27 cellular contexts compared by ENCODE assay signal in genomic region chr20:57142667-57143066, GRCh38.
DNase-seq lines count a peak whose midpoint lies in the region; ATAC-seq, FAIRE-seq and TF ChIP-seq lines count a peak whose summit lies in the region.
"Had no signal": no experiment of that assay in that cellular context is flagged by ENCODE, and none has a peak within 500 bp of the region (broad histone marks: within the 10 kb centered on the region; RNA-seq: fewer than 3 reads in every experiment).

No MANE protein-coding gene starts in this region.

- H3K27me3 ChIP-seq in neuronal stem cell (ENCODE audit: control insufficient read depth in 3 of 3, insufficient read depth in 3 of 3, low read depth in 1 of 3, low read length in 3 of 3) = peaks cover 0 to 41% (median 0%) of the 10 kb centered on the region in 3 experiments
- H3K27me3 ChIP-seq in psoas muscle (ENCODE audit: insufficient read depth in 3 of 3, low read length in 2 of 3) = peaks cover 0 to 4% (median 0%) of the 10 kb centered on the region in 3 donors
- H3K27me3 ChIP-seq: BLaER1 treated with 17β-estradiol and CSF1 and Interleukin-3, amounts not matched to agents 10 nM and 100 nM had no signal

- H3K4me2 ChIP-seq in neuronal stem cell (ENCODE audit: insufficient read depth, low read length, poor library complexity, severe bottlenecking) = no peak overlapping the region
- H3K4me2 ChIP-seq: BLaER1 treated with 17β-estradiol and CSF1 and Interleukin-3, amounts not matched to agents 10 nM and 100 nM had no signal

- H2BK15ac ChIP-seq in neuronal stem cell (ENCODE audit: low read length) = no peak overlapping the region

- H2BK120ac ChIP-seq in neuronal stem cell (ENCODE audit: low read depth, low read length) = no peak overlapping the region

- no peak overlapping the region for H3K14ac ChIP-seq in neuronal stem cell (ENCODE audit: low read length)

- H3K9me3 Mint-ChIP-seq in activated T-helper 17 cell treated with anti-CD3 and anti-CD28 coated beads, Interleukin-2, amount 50 U/mL, for 72 hours = peaks cover 4% of the 10 kb centered on the region

- no peak overlapping the region for H3K27ac Mint-ChIP-seq in activated T-helper 17 cell treated with anti-CD3 and anti-CD28 coated beads, Interleukin-2, amount 50 U/mL, for 72 hours
- H3K27ac Mint-ChIP-seq: B cell; CD14-positive monocyte; CD4-positive, alpha-beta memory T cell; CD4-positive, CD25-positive, alpha-beta regulatory T cell; CD8-positive, alpha-beta memory T cell had no signal

- H3K9me3 ChIP-seq in neuronal stem cell (replicated peaks in 1 of 2; ENCODE audit: control insufficient read depth in 2 of 2, insufficient read depth in 1 of 2, low read depth in 1 of 2, low read length in 2 of 2) (no peaks in the 10 kb centered on the region), psoas muscle (no peaks in the 10 kb centered on the region)

- no CpG with 5 or more reads among the region's 12 CpGs for WGBS in neuronal stem cell (ENCODE audit: extremely low coverage in 2 of 2, insufficient read length in 2 of 2, insufficient replicate concordance in 1 of 2), 2 donors
- WGBS in psoas muscle, 3 donors = 27 to 59% (median 42%) methylated on average over 12 of the region's 12 CpGs

- peaks cover 0 to 1% of the 10 kb centered on the region in 2 donors for H3K36me3 ChIP-seq in neuronal stem cell (replicated peaks in 1 of 2; ENCODE audit: control insufficient read depth in 2 of 2, insufficient read depth in 2 of 2, low read length in 2 of 2)
- no peaks in the 10 kb centered on the region for H3K36me3 ChIP-seq in psoas muscle (ENCODE audit: insufficient read depth in 1 of 2, low read depth in 1 of 2)
- H3K36me3 ChIP-seq: BLaER1 treated with 17β-estradiol and CSF1 and Interleukin-3, amounts not matched to agents 10 nM and 100 nM had no signal

- DNase-seq in Ammon's horn (ENCODE audit: low spot score) (peak; percentile 21), neuronal stem cell (ENCODE audit: low spot score) (no peak), H54 (ENCODE audit: insufficient read length, low spot score) (no peak), NCI-H524 treated with DMSO at 0.1 percent for 48 hours (lab: John Stamatoyannopoulos, UW) (no peak), psoas muscle (no peak)
- DNase-seq: 8988T; ACHN; CD4-positive, alpha-beta memory T cell; CD4-positive, CD25-positive, alpha-beta regulatory T cell; CD8-positive, alpha-beta memory T cell; COR-L47; DMS 273 treated with DMSO at 0.1 percent for 48 hours; DMS153; DMS53; DND-41; EL; GDM1 had no signal

- H3K27me3 Mint-ChIP-seq in activated T-helper 17 cell treated with anti-CD3 and anti-CD28 coated beads, Interleukin-2, amount 50 U/mL, for 72 hours = peaks cover 9% of the 10 kb centered on the region
- H3K27me3 Mint-ChIP-seq: CD4-positive, CD25-positive, alpha-beta regulatory T cell had no signal

- H3K4me1 Mint-ChIP-seq in activated T-helper 17 cell treated with anti-CD3 and anti-CD28 coated beads, Interleukin-2, amount 50 U/mL, for 72 hours = no peaks in the 10 kb centered on the region
- H3K4me1 Mint-ChIP-seq: B cell; CD14-positive monocyte; CD4-positive, alpha-beta memory T cell; CD8-positive, alpha-beta memory T cell had no signal

- no peaks in the 10 kb centered on the region for H3K36me3 Mint-ChIP-seq in activated T-helper 17 cell treated with anti-CD3 and anti-CD28 coated beads, Interleukin-2, amount 50 U/mL, for 72 hours (ENCODE audit: low read depth)
- H3K36me3 Mint-ChIP-seq: CD14-positive monocyte; CD4-positive, alpha-beta memory T cell; CD4-positive, CD25-positive, alpha-beta regulatory T cell; CD8-positive, alpha-beta memory T cell had no signal

- no peak overlapping the region for H3K4me3 Mint-ChIP-seq in activated T-helper 17 cell treated with anti-CD3 and anti-CD28 coated beads, Interleukin-2, amount 50 U/mL, for 72 hours
- H3K4me3 Mint-ChIP-seq: B cell; CD14-positive monocyte; CD4-positive, alpha-beta memory T cell; CD4-positive, CD25-positive, alpha-beta regulatory T cell; CD8-positive, alpha-beta memory T cell had no signal

- peak overlapping the region; percentile 21 for H3K23ac ChIP-seq in neuronal stem cell (ENCODE audit: low read depth, low read length, poor library complexity)

- no peak overlapping the region for H3K4me3 ChIP-seq in neuronal stem cell (ENCODE audit: low read length in 2 of 2)
- no peak overlapping the region for H3K4me3 ChIP-seq in psoas muscle
- H3K4me3 ChIP-seq: BLaER1 treated with 17β-estradiol and CSF1 and Interleukin-3, amounts not matched to agents 10 nM and 100 nM; GM12878 had no signal

- no peak overlapping the region for H4K91ac ChIP-seq in neuronal stem cell (ENCODE audit: low read depth, low read length, poor library complexity)

- FAIRE-seq in H54 (lab: Jason Lieb, UNC) = no peak
- FAIRE-seq: A204.1, GM12878, GM12892, GM18507 had no signal

- ATAC-seq in activated T-helper 17 cell treated with anti-CD3 and anti-CD28 coated beads, Interleukin-2, amount 50 U/mL, for 72 hours (replicated peaks) = no peak
- no peak for ATAC-seq in psoas muscle
- ATAC-seq: GM12878 had no signal

- peak overlapping the region; percentile 32 for H2AK5ac ChIP-seq in neuronal stem cell (ENCODE audit: low read depth, low read length)

- H2BK12ac ChIP-seq in neuronal stem cell (ENCODE audit: low read length) = no peak overlapping the region

- intact Hi-C loops in psoas muscle (cut with DNase I) = no loop called here

- H3K79me1 ChIP-seq in neuronal stem cell (ENCODE audit: low read depth, low read length) = no peaks in the 10 kb centered on the region

- H3K4me1 ChIP-seq in neuronal stem cell (ENCODE audit: control insufficient read depth in 2 of 2, insufficient read depth in 1 of 2, low read depth in 1 of 2, low read length in 2 of 2) (no peaks in the 10 kb centered on the region), psoas muscle (no peaks in the 10 kb centered on the region)

- H3K27ac ChIP-seq in C4-2B = peak overlapping the region; percentile 72
- peak overlapping the region; percentile 74; the same call in 1 of the 2 replicates for H3K27ac ChIP-seq in VCaP
- H3K27ac ChIP-seq in neuronal stem cell (replicated peaks; ENCODE audit: low read length) = no peak overlapping the region
- H3K27ac ChIP-seq in psoas muscle = no peak overlapping the region
- H3K27ac ChIP-seq: BLaER1 treated with 17β-estradiol and CSF1 and Interleukin-3, amounts not matched to agents 10 nM and 100 nM had no signal

- peak overlapping the region; percentile 44 for H3K18ac ChIP-seq in neuronal stem cell (ENCODE audit: low read length)

- no peak overlapping the region for H2BK5ac ChIP-seq in neuronal stem cell (ENCODE audit: low read length)

- H4K8ac ChIP-seq in neuronal stem cell (ENCODE audit: low read depth, low read length) = no peak overlapping the region

- H3K9ac ChIP-seq in neuronal stem cell (ENCODE audit: low read depth, low read length, poor library complexity) = no peak overlapping the region
- H3K9ac ChIP-seq: BLaER1 treated with 17β-estradiol and CSF1 and Interleukin-3, amounts not matched to agents 10 nM and 100 nM had no signal

- TF ChIP-seq POLR2A in H54 (IDR thresholded peaks at IDR 0.05; ENCODE audit: low read depth, low read length) = no peak

- no peak overlapping the region for H2AFZ ChIP-seq in neuronal stem cell (ENCODE audit: low read length)

- TF ChIP-seq CTCF in C4-2B (conservative IDR thresholded peaks at IDR 0.05) = no peak
- no peak for TF ChIP-seq CTCF in VCaP (conservative IDR thresholded peaks at IDR 0.05)
- no peak for TF ChIP-seq CTCF in psoas muscle (IDR thresholded peaks at IDR 0.05)

- H3K4ac ChIP-seq in neuronal stem cell (ENCODE audit: low read length) = no peak overlapping the region

Comparison
In these comparisons a context has a peak if more than half of its experiments do, and no peak if none do; other contexts are left out.
1. H3K27ac ChIP-seq: peak in C4-2B (single experiment) and VCaP (single experiment); none in neuronal stem cell (single experiment) and psoas muscle (single experiment).